Comparison of ENCODE assay signal across 1 cellular context in the genomic region with DNA sequence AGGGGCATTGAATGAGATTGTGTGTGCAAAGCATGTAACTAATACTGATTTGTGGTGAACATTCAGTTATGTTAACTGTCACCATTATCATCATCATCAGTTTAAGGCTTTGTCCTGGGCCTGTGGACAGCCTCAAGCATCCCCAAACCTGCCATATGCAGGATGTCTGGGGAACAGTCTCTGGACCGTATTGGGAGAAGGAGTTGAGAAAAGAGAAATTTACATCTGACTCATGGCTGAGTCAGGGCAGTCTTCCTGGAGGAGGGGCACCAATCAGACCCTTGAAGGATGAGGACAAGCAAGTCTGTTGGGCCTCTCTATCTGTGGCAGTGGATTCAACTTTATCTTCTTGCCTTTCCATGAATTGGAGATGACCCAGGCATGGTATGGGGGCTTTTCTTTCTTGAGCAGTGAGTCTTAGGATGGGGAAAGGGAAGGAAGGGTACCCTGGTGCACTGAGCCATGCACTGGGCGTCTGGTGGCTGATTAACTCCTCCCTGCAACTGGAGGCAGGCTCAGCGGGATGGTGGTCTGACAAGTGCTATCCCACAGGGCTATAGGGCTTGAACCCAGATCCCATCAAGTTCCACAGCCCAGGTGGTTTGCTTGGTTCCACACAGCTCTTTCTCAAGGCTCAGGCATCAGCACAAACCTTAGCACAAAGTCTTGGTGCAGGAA.
TF ChIP-seq lines count a peak whose summit lies in the region.

No MANE protein-coding gene starts in this region.

TF ChIP-seq in SK-N-SH, 30 proteins besides CTCF, POLR2A, EP300 and RAD21 (continued from another document):
- TF ChIP-seq, protein P1, sequence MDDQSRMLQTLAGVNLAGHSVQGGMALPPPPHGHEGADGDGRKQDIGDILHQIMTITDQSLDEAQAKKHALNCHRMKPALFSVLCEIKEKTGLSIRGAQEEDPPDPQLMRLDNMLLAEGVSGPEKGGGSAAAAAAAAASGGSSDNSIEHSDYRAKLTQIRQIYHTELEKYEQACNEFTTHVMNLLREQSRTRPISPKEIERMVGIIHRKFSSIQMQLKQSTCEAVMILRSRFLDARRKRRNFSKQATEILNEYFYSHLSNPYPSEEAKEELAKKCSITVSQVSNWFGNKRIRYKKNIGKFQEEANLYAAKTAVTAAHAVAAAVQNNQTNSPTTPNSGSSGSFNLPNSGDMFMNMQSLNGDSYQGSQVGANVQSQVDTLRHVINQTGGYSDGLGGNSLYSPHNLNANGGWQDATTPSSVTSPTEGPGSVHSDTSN (IDR thresholded peaks at IDR 0.05), result peak; percentile 21; the same call in 1 of the 2 replicates
